25 cellular contexts compared by ENCODE assay signal in the genomic region with DNA sequence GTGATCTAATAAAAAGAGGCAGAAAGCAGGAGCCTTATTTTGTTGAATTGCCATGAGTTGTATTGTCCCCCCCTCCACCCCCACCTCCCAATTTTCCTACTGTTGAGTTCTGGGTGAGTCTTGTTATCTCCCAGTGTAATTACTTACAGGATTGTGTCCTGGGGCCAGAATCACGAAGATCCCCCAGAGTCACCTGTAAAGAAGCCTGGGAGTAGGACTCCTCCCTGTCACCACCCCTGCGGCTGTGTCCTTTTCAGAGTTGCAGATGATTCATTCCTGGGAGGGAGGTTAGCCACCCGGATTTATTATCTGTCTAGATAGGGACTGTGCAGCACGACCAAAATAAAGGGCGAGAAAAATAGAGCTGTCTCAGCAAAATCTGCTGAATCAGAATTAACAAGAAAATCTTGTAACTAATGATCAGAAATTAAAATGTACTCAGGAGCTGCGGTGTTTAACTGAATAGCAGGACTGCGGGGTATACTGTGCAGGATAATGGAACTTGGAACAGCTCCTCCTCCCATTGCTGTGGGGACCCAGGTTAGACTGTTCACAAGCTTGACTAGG.
"Had no signal": no experiment of that assay in that cellular context is flagged by ENCODE, and none has a peak within 500 bp of the region (broad histone marks: within the 10 kb centered on the region; RNA-seq: fewer than 3 reads in every experiment).

No MANE protein-coding gene starts in this region.

- H3K27me3 ChIP-seq: pancreas, sigmoid colon, spleen, tibial artery, upper lobe of right lung had no signal

- H3K9me3 ChIP-seq: mucosa of descending colon, pancreas, prostate gland, sigmoid colon, suprapubic skin, thoracic aorta, tibial artery, upper lobe of right lung had no signal

- H3K36me3 ChIP-seq: left ventricle myocardium inferior, pancreas, prostate gland, sigmoid colon, spleen, suprapubic skin, thoracic aorta, tibial artery, upper lobe of right lung had no signal

- H3K4me3 ChIP-seq: left ventricle myocardium inferior, lung, mucosa of descending colon, pancreas, prostate gland, sigmoid colon, spleen, suprapubic skin, thoracic aorta, tibial artery, upper lobe of right lung had no signal

- H3K27ac ChIP-seq: left ventricle myocardium inferior, pancreas, prostate gland, sigmoid colon, spleen, suprapubic skin, thoracic aorta, tibial artery, upper lobe of right lung had no signal

- ATAC-seq: mucosa of descending colon; naive thymus-derived CD4-positive, alpha-beta T cell; natural killer cell treated with Interleukin-12 subunit alpha and Interleukin-12 subunit beta and Interleukin-15 and Interleukin-18, amount 100 ng/mL, for 72 hours; pancreas; right cardiac atrium; stimulated activated effector memory CD8-positive, alpha-beta T cell treated with anti-CD3 and anti-CD28 coated beads, Interleukin-12 subunit alpha, Interleukin-12 subunit beta, amount 100 ng/mL, for 72 hours; upper lobe of right lung had no signal

- DNase-seq: hippocampal formation; left ventricle myocardium inferior; midbrain; mucosa of descending colon; naive thymus-derived CD4-positive, alpha-beta T cell; pancreas; posterior cingulate gyrus; retina; right cardiac atrium; sigmoid colon; small intestine; spleen; stimulated activated CD4-positive, alpha-beta T cell treated with anti-CD3 and anti-CD28 coated beads, Interleukin-4, amount 100 ng/mL, for 24 hours; stimulated activated naive CD4-positive, alpha-beta T cell; tibial artery; trophoblast cell; upper lobe of right lung had no signal

- FAIRE-seq: islet of Langerhans, pancreas, small intestine, urothelium cell line had no signal

- H3K4me1 ChIP-seq: pancreas, prostate gland, sigmoid colon, spleen, suprapubic skin, tibial artery, upper lobe of right lung had no signal
